ENCODE assay signal across 13 cellular contexts in genomic region chr3:155356594-155357370, GRCh38.
DNase-seq lines count a peak whose midpoint lies in the region; ATAC-seq, FAIRE-seq and TF ChIP-seq lines count a peak whose summit lies in the region.
"Had no signal": no experiment of that assay in that cellular context is flagged by ENCODE, and none has a peak within 500 bp of the region (broad histone marks: within the 10 kb centered on the region; RNA-seq: fewer than 3 reads in every experiment).

No MANE protein-coding gene starts in this region.

- SMC1A ChIA-PET in GM12878 (lab: Charles Lee; ENCODE audit: uncharacterized antibody, unreplicated experiment) = no interaction called here

- no peak overlapping the region for H2BK15ac ChIP-seq in mesenchymal stem cell (ENCODE audit: low read depth, poor library complexity, severe bottlenecking)

- H4K8ac ChIP-seq in mesenchymal stem cell (ENCODE audit: low read length) = no peak overlapping the region

- H3K4me2 ChIP-seq in DND-41 (ENCODE audit: insufficient read depth, low read length) (no peak overlapping the region), GM12878 (ENCODE audit: control insufficient read depth, insufficient read depth) (no peak overlapping the region), mesenchymal stem cell (ENCODE audit: low read length, poor library complexity, severe bottlenecking) (no peak overlapping the region)

- no peak overlapping the region for H3K4ac ChIP-seq in mesenchymal stem cell (ENCODE audit: low read depth in 1 of 2, low read length in 2 of 2)

- H3K79me2 ChIP-seq in DND-41 (ENCODE audit: insufficient read depth, low read length) = no peaks in the 10 kb centered on the region
- H3K79me2 ChIP-seq in GM12878 (ENCODE audit: control insufficient read depth, insufficient read depth, low read length) = no peaks in the 10 kb centered on the region

- peak overlapping the region; percentile 64 for H2BK120ac ChIP-seq in mesenchymal stem cell (ENCODE audit: low read depth, low read length)

- H4K91ac ChIP-seq in mesenchymal stem cell (ENCODE audit: low read length) = no peak overlapping the region

- RAD21 ChIA-PET in GM12878 (lab: Charles Lee; ENCODE audit: unreplicated experiment) = no interaction called here

- H3K36me3 ChIP-seq in DND-41 (ENCODE audit: insufficient read depth, low read length) (no peaks in the 10 kb centered on the region), GM12878 (ENCODE audit: control insufficient read depth in 2 of 2, insufficient read depth in 2 of 2, low read length in 1 of 2) (no peaks in the 10 kb centered on the region), mesenchymal stem cell (ENCODE audit: control insufficient read depth in 1 of 2, insufficient read depth in 2 of 2, low read depth in 1 of 2, low read length in 2 of 2) (no peaks in the 10 kb centered on the region), kidney (ENCODE audit: control insufficient read depth in 1 of 2, insufficient read depth in 2 of 2, low read length in 2 of 2) (no peaks in the 10 kb centered on the region)

- H2AK5ac ChIP-seq in mesenchymal stem cell (ENCODE audit: low read length, severe bottlenecking) = no peak overlapping the region

- DNase-seq in DND-41 (peak; percentile 44), HuH-7 (ENCODE audit: low spot score) (peak; percentile 8), GM12878 (ENCODE audit: low read depth, low spot score) (no peak), mesenchymal stem cell (peak; percentile 8), DMS153 treated with DMSO at 0.1 percent for 48 hours (lab: John Stamatoyannopoulos, UW; ENCODE audit: unreplicated experiment) (no peak), kidney (no peak)
- DNase-seq in activated naive CD4-positive, alpha-beta T cell (lab: John Stamatoyannopoulos, UW) = no peak
- DNase-seq: activated CD4-positive, alpha-beta memory T cell treated with anti-CD3 and anti-CD28 coated beads, Interleukin-2, amount 10 ng/mL, durations not matched to agents 7 days and 5 days; activated naive CD8-positive, alpha-beta T cell treated with anti-CD3 and anti-CD28 coated beads, Interleukin-2, amount 10 ng/mL, durations not matched to agents 7 days and 5 days; NCI-H2171; SW 1271 had no signal

- no peak for TF ChIP-seq POLR2A in GM12878 (IDR thresholded peaks at IDR 0.05; ENCODE audit: low read depth, low read length)

- H3K4me1 ChIP-seq in DND-41 (ENCODE audit: insufficient read depth, low read length) (no peaks in the 10 kb centered on the region), GM12878 (ENCODE audit: control insufficient read depth, insufficient read depth, low read length) (no peaks in the 10 kb centered on the region), mesenchymal stem cell (ENCODE audit: control insufficient read depth, insufficient read depth, low read depth, low read length) (peaks cover 2% of the 10 kb centered on the region), kidney (ENCODE audit: control insufficient read depth in 1 of 2, insufficient read depth in 1 of 2, low read depth in 1 of 2, low read length in 2 of 2) (no peaks in the 10 kb centered on the region)

- no peak overlapping the region for H2BK5ac ChIP-seq in mesenchymal stem cell (ENCODE audit: low read depth, low read length, poor library complexity, severe bottlenecking)

- peak overlapping the region; percentile 47 for H2AFZ ChIP-seq in DND-41 (ENCODE audit: low read depth, low read length)
- no peak overlapping the region for H2AFZ ChIP-seq in GM12878 (ENCODE audit: control insufficient read depth, low read depth, low read length)
- H2AFZ ChIP-seq in mesenchymal stem cell (ENCODE audit: low read depth, low read length) = no peak overlapping the region

- in situ Hi-C loops in GM12878 (cut with MboI) = loop anchor here (5.0 kb wide), 1 partner anchor 346 kb away; no protein-coding TSS in a partner anchor

- H3K9ac ChIP-seq in DND-41 (ENCODE audit: low read depth, low read length) = no peak overlapping the region
- H3K9ac ChIP-seq in GM12878 (ENCODE audit: control insufficient read depth, insufficient read depth, low read length) = no peak overlapping the region
- no peak overlapping the region for H3K9ac ChIP-seq in mesenchymal stem cell (ENCODE audit: low read length)
- H3K9ac ChIP-seq in kidney (ENCODE audit: low read length in 2 of 2) = no peak overlapping the region

- H3K27ac ChIP-seq in DND-41 (ENCODE audit: low read length) = no peak overlapping the region; the same call in 1 of the 2 replicates
- no peak overlapping the region for H3K27ac ChIP-seq in GM12878 (ENCODE audit: control insufficient read depth, insufficient read depth)
- no peak overlapping the region for H3K27ac ChIP-seq in mesenchymal stem cell (ENCODE audit: low read length, poor library complexity, severe bottlenecking)
- no peak overlapping the region for H3K27ac ChIP-seq in kidney (ENCODE audit: low read depth in 2 of 2, low read length in 2 of 2)

- H3K4me3 ChIP-seq in DND-41 (ENCODE audit: low read depth in 1 of 2, low read length in 2 of 2) (no peak overlapping the region), GM12878 (no peak overlapping the region), mesenchymal stem cell (ENCODE audit: insufficient read depth in 1 of 2, low read depth in 1 of 2, low read length in 2 of 2) (no peak overlapping the region), kidney (ENCODE audit: low read length in 2 of 2) (no peak overlapping the region)

- H3K27me3 ChIP-seq in DND-41 (ENCODE audit: insufficient read depth, low read length, poor library complexity) (no peaks in the 10 kb centered on the region), GM12878 (replicated peaks in 1 of 2; ENCODE audit: control insufficient read depth in 2 of 2, insufficient read depth in 2 of 2, low read length in 1 of 2) (no peaks in the 10 kb centered on the region; a peak in 1 of 4 replicates), mesenchymal stem cell (ENCODE audit: control insufficient read depth in 1 of 2, insufficient read depth in 1 of 2, low read length in 2 of 2) (peaks cover 0 to 4% of the 10 kb centered on the region in 2 experiments)

- H4K20me1 ChIP-seq in DND-41 (ENCODE audit: insufficient read depth, low read length) (no peaks in the 10 kb centered on the region), GM12878 (ENCODE audit: control insufficient read depth, insufficient read depth) (no peaks in the 10 kb centered on the region)

- FAIRE-seq in GM12878 (lab: Jason Lieb, UNC) = no peak
- no peak for FAIRE-seq in kidney (lab: Jason Lieb, UNC)
- FAIRE-seq: endometrium had no signal

- no peak for TF ChIP-seq EP300 in GM12878 (IDR thresholded peaks at IDR 0.05; ENCODE audit: borderline replicate concordance in 1 of 2, control insufficient read depth in 1 of 2, low read depth in 2 of 2, low read length in 2 of 2)

- CTCF ChIA-PET in GM12878 (lab: Yijun Ruan, JAX) = interaction anchor here (1.5 kb wide), 1 partner anchor 345 kb away, joined by 7 read pairs; no protein-coding TSS in a partner anchor

- peak; percentile 75 for ATAC-seq in DND-41 (ENCODE audit: insufficient read depth, low read depth)
- ATAC-seq in GM12878 = no peak
- ATAC-seq in HG02885 (IDR thresholded peaks at IDR 0.05; ENCODE audit: poor library complexity, unreplicated experiment) = no peak

- no peak overlapping the region for H3K14ac ChIP-seq in mesenchymal stem cell (ENCODE audit: low read length in 2 of 2)

- H3K23ac ChIP-seq in mesenchymal stem cell (ENCODE audit: low read length in 2 of 2) = no peak overlapping the region

- BruUV-seq in GM12878 (replicated peaks; lab: Mats Ljungman, UMichigan) = no TSS peak

- intact Hi-C loops in GM12878 (cut with micrococcal nuclease; ENCODE audit: unreplicated experiment) = no loop called here
- intact Hi-C loops in kidney (cut with DNase I) = loop anchor here (10.0 kb wide), 1 partner anchor 358 kb away; no protein-coding TSS in a partner anchor

- H3K9me3 ChIP-seq in DND-41 (ENCODE audit: insufficient read depth, low read length, severe bottlenecking) (no peaks in the 10 kb centered on the region), GM12878 (replicated peaks; ENCODE audit: control insufficient read depth, insufficient read depth, low read length) (no peaks in the 10 kb centered on the region), mesenchymal stem cell (ENCODE audit: control insufficient read depth, low read length) (no peaks in the 10 kb centered on the region), kidney (ENCODE audit: control insufficient read depth in 1 of 2, low read length in 2 of 2) (no peaks in the 10 kb centered on the region)

- no peak overlapping the region for H2BK12ac ChIP-seq in mesenchymal stem cell (ENCODE audit: low read length in 2 of 2)

- TF ChIP-seq RAD21 in GM12878 (IDR thresholded peaks at IDR 0.05; ENCODE audit: insufficient read depth, low read depth, low read length) = 0 out of 2 replicates have a peak, but pooled peaks have one; percentile 13

- POLR2A ChIA-PET in GM12878 (lab: Charles Lee) = no interaction called here

- 22% methylated on average over 7 of the region's 7 CpGs for WGBS in GM12878 (ENCODE audit: insufficient coverage, insufficient replicate concordance, low lambda C conversion rate, missing lambda C conversion rate)
- 62% methylated on average over 6 of the region's 7 CpGs for WGBS in mesenchymal stem cell

- no peak overlapping the region for H3K18ac ChIP-seq in mesenchymal stem cell (ENCODE audit: low read depth in 1 of 2, low read length in 2 of 2)

- peak; percentile 64 for TF ChIP-seq CTCF in DND-41 (IDR thresholded peaks at IDR 0.05; ENCODE audit: borderline replicate concordance, extremely low read depth, low read length, poor library complexity, severe bottlenecking)
- TF ChIP-seq CTCF in GM12878 (IDR thresholded peaks at IDR 0.05 in 2 of 3, conservative IDR thresholded peaks at IDR 0.05 in 1 of 3; ENCODE audit: control insufficient read depth in 2 of 3, extremely low read depth in 1 of 3, insufficient read depth in 1 of 3, low read depth in 3 of 3, low read length in 3 of 3) = peak in 2 of 3 experiments; percentile 3 to 11; a peak in 1 of 6 replicates
- no peak for TF ChIP-seq CTCF in kidney (IDR thresholded peaks at IDR 0.05; ENCODE audit: borderline replicate concordance, extremely low read depth, insufficient read depth)

- H3K79me1 ChIP-seq in mesenchymal stem cell (replicated peaks; ENCODE audit: low read length, poor library complexity, severe bottlenecking) = no peaks in the 10 kb centered on the region

TF ChIP-seq in GM12878, 131 proteins besides CTCF, POLR2A, EP300 and RAD21 (continues in another document):
- TF ChIP-seq CREM (IDR thresholded peaks at IDR 0.05; ENCODE audit: low read depth) (no peak), KDM1A (IDR thresholded peaks at IDR 0.05; ENCODE audit: borderline replicate concordance) (no peak), CEBPB (IDR thresholded peaks at IDR 0.05; ENCODE audit: borderline replicate concordance in 1 of 2, low read depth in 2 of 2, low read length in 2 of 2) (no peak), USF2 (IDR thresholded peaks at IDR 0.05; ENCODE audit: borderline replicate concordance, low read depth, low read length) (no peak), DPF2 (IDR thresholded peaks at IDR 0.05) (no peak)

Comparison
In these comparisons a context has a peak if more than half of its experiments do, and no peak if none do; other contexts are left out.
1. DNase-seq: peak in DND-41 (single experiment), HuH-7 (single experiment) and mesenchymal stem cell (single experiment); none in GM12878 (single experiment), DMS153 treated with DMSO at 0.1 percent for 48 hours (single experiment), activated naive CD4-positive, alpha-beta T cell (0 of 4) and kidney (single experiment).